In genomic region chr5:177427211-177427822, GRCh38 we compare ENCODE assay signal across 8 cellular contexts. TPM values are rescaled to one million over a fixed set of nuclear protein-coding genes. Genes with fewer than 3 reads are reported as not detected.
DNase-seq lines count a peak whose midpoint lies in the region; ATAC-seq and TF ChIP-seq lines count a peak whose summit lies in the region.

No MANE protein-coding gene starts in this region.

- no peaks in the 10 kb centered on the region for H3K9me3 ChIP-seq in thoracic aorta

- peak overlapping the region; percentile 93 for H3K27ac Mint-ChIP-seq in activated naive CD8-positive, alpha-beta T cell

- no peak for ATAC-seq in thoracic aorta (ENCODE audit: insufficient number of reproducible peaks, low FRiP score, low read depth)
- ATAC-seq in HG03565 (IDR thresholded peaks at IDR 0.05; ENCODE audit: unreplicated experiment): no peak
- no peak for ATAC-seq in GM21529 (IDR thresholded peaks at IDR 0.05; ENCODE audit: unreplicated experiment)

- peak; percentile 79 for DNase-seq in islet precursor cell
- DNase-seq in thoracic aorta (ENCODE audit: low spot score): no peak
- no peak for DNase-seq in ecto neural progenitor cell (ENCODE audit: low spot score)

- H3K9me3 Mint-ChIP-seq in activated naive CD8-positive, alpha-beta T cell (ENCODE audit: low read depth): no peaks in the 10 kb centered on the region

- peaks cover 54% of the 10 kb centered on the region for H3K4me1 Mint-ChIP-seq in activated naive CD8-positive, alpha-beta T cell (ENCODE audit: low read depth)

- peak; percentile 18 for TF ChIP-seq POLR2A in GM19193 (IDR thresholded peaks at IDR 0.05; ENCODE audit: extremely low read depth, insufficient read depth, insufficient read length)

- H3K27ac ChIP-seq in 22Rv1: peak overlapping the region; percentile 89
- H3K27ac ChIP-seq in thoracic aorta: peak overlapping the region; percentile 62 to 69

- no peaks in the 10 kb centered on the region for H3K27me3 Mint-ChIP-seq in activated naive CD8-positive, alpha-beta T cell

- H3K4me3 Mint-ChIP-seq in activated naive CD8-positive, alpha-beta T cell: peak overlapping the region; percentile 93

- peaks cover 2% of the 10 kb centered on the region for H3K36me3 Mint-ChIP-seq in activated naive CD8-positive, alpha-beta T cell

- no peaks in the 10 kb centered on the region for H3K27me3 ChIP-seq in thoracic aorta (replicated peaks; ENCODE audit: insufficient read depth)

- TF ChIP-seq CTCF in 22Rv1 (IDR thresholded peaks at IDR 0.05) (no peak), thoracic aorta (IDR thresholded peaks at IDR 0.05) (no peak)

- peaks cover 3% of the 10 kb centered on the region for H3K36me3 ChIP-seq in thoracic aorta

- H3K4me3 ChIP-seq in thoracic aorta: peak overlapping the region; percentile 95

- peaks cover 15 to 42% of the 10 kb centered on the region in 2 donors for H3K4me1 ChIP-seq in thoracic aorta (ENCODE audit: control insufficient read depth in 1 of 2, low read depth in 2 of 2)

RNA-seq across cellular contexts. Expression of gene GRK6, which starts 0.8 kb away (rescaled TPM):
- total RNA-seq in thoracic aorta: 10 to 100 TPM; 27.3 to 33.3 TPM

RNA-seq across cellular contexts. Expression of gene F12, which starts 18.0 kb away (rescaled TPM):
- not detected for total RNA-seq in thoracic aorta

RNA-seq across cellular contexts. Expression of gene PRR7, which starts 19.3 kb away (rescaled TPM):
- total RNA-seq in thoracic aorta: 10 to 100 TPM in 1 of 2 donors, 1 to 10 TPM in 1; 4.1 to 11.0 TPM

RNA-seq across cellular contexts. Expression of gene PFN3, which starts 26.9 kb away (rescaled TPM):
- not detected for total RNA-seq in thoracic aorta

RNA-seq across cellular contexts. Expression of gene SLC34A1, which starts 43.1 kb away (rescaled TPM):
- total RNA-seq in thoracic aorta: not detected
